Comparison of ENCODE assay signal across 13 cellular contexts in genomic region chr21:44897326-44898010, GRCh38. TPM values are rescaled to one million over a fixed set of nuclear protein-coding genes. Genes with fewer than 3 reads are reported as not detected.
DNase-seq lines count a peak whose midpoint lies in the region; ATAC-seq and TF ChIP-seq lines count a peak whose summit lies in the region.
"Had no signal": no experiment of that assay in that cellular context is flagged by ENCODE, and none has a peak within 500 bp of the region (broad histone marks: within the 10 kb centered on the region; RNA-seq: fewer than 3 reads in every experiment).

No MANE protein-coding gene starts in this region.

- intact Hi-C loops in heart left ventricle (cut with DNase I): no loop called here
- intact Hi-C loops in spleen (cut with DNase I; ENCODE audit: low total_unique reads): no loop called here

- H3K4me3 ChIP-seq in heart left ventricle (no peak overlapping the region), spleen (no peak overlapping the region)
- H3K4me3 ChIP-seq: cardiac muscle cell, skin epidermis had no signal

- DNase-seq in SIG-M5 treated with dmso at 0.1 percent for 504 hours (lab: John Stamatoyannopoulos, UW; ENCODE audit: unreplicated experiment): peak; percentile 51
- no peak for DNase-seq in SIG-M5 (lab: John Stamatoyannopoulos, UW)
- peak; percentile 47 for DNase-seq in SW480 (ENCODE audit: low spot score)
- peak in 3 of 5 donors; percentile 30 to 62 (median 53) for DNase-seq in heart left ventricle
- peak; percentile 85 for DNase-seq in spleen
- no peak for DNase-seq in T-helper 1 cell
- no peak for DNase-seq in RKO (ENCODE audit: low spot score)
- no peak for DNase-seq in NCI-H1105 (lab: John Stamatoyannopoulos, UW)
- DNase-seq: activated CD4-positive, CD25-positive, alpha-beta regulatory T cell treated with anti-CD3 and anti-CD28 coated beads, Interleukin-2, amount 50 U/mL, for 72 hours; KBM-7; NCI-H2029 had no signal

- peaks cover 0 to 13% (median 0%) of the 10 kb centered on the region in 12 donors for H3K4me1 ChIP-seq in heart left ventricle
- peaks cover 0 to 79% (median 31%) of the 10 kb centered on the region in 6 donors for H3K4me1 ChIP-seq in spleen

- TF ChIP-seq CTCF in heart left ventricle (IDR thresholded peaks at IDR 0.05) (no peak), spleen (IDR thresholded peaks at IDR 0.05 in 8 of 11, conservative IDR thresholded peaks at IDR 0.05 in 3 of 11) (no peak)

- TF ChIP-seq POLR2A in heart left ventricle (IDR thresholded peaks at IDR 0.05): no peak
- TF ChIP-seq POLR2A in spleen (IDR thresholded peaks at IDR 0.05): no peak

- 66 to 85% (median 79%) methylated on average over 19 to 21 of the region's 21 CpGs for WGBS in heart left ventricle, 4 donors
- 71 to 84% (median 74%) methylated on average over 15 to 21 of the region's 21 CpGs for WGBS in spleen, 5 donors

- peak in 3 of 4 donors; percentile 44 to 63 (median 48) for ATAC-seq in heart left ventricle

- peaks cover 0 to 83% (median 0%) of the 10 kb centered on the region in 9 donors for H3K36me3 ChIP-seq in heart left ventricle
- peaks cover 0 to 99% (median 73%) of the 10 kb centered on the region in 6 donors for H3K36me3 ChIP-seq in spleen
- H3K36me3 ChIP-seq: cardiac muscle cell had no signal

- no peaks in the 10 kb centered on the region for H3K9me3 ChIP-seq in heart left ventricle
- H3K9me3 ChIP-seq in spleen: no peaks in the 10 kb centered on the region

- no peak overlapping the region for H3K27ac ChIP-seq in heart left ventricle
- peak overlapping the region in 5 of 8 donors; percentile 8 to 75 (median 41) for H3K27ac ChIP-seq in spleen
- H3K27ac ChIP-seq: cardiac muscle cell, skin epidermis had no signal

- H3K27me3 ChIP-seq in heart left ventricle: peaks cover 0 to 7% (median 0%) of the 10 kb centered on the region in 9 donors
- H3K27me3 ChIP-seq in spleen (replicated peaks in 1 of 7): no peaks in the 10 kb centered on the region
- H3K27me3 ChIP-seq: cardiac muscle cell had no signal

RNA-seq across cellular contexts. Expression of gene ITGB2, which starts 23.2 kb away (rescaled TPM):
- total RNA-seq in heart left ventricle: 100 to 1,000 TPM in 2 of 9 donors, 10 to 100 TPM in 5, 1 to 10 TPM in 2; 7.4 to 253 (median 27.7) TPM
- 10 to 100 TPM in 1 of 2 donors, 1 to 10 TPM in 1; 6.1 to 12.3 TPM for polyA plus RNA-seq in heart left ventricle
- 100 to 1,000 TPM; 285 to 754 (median 415) TPM for total RNA-seq in spleen
- polyA plus RNA-seq in spleen: 100 to 1,000 TPM in 2 of 3 donors, 10 to 100 TPM in 1; 92.1 to 332 (median 250) TPM

RNA-seq across cellular contexts. Expression of gene PTTG1IP, which starts 24.0 kb away (rescaled TPM):
- total RNA-seq in heart left ventricle (100 to 1,000 TPM; 134 to 319 (median 172) TPM), spleen (100 to 1,000 TPM; 121 to 189 (median 165) TPM)
- polyA plus RNA-seq in heart left ventricle (100 to 1,000 TPM; 126 to 253 TPM), spleen (10 to 100 TPM; 57.6 to 69.3 (median 64.9) TPM)

RNA-seq across cellular contexts. Expression of gene SLX9, which starts 42.4 kb away (rescaled TPM):
- total RNA-seq in heart left ventricle: 10 to 100 TPM; 38.5 to 53.1 (median 47.1) TPM
- polyA plus RNA-seq in heart left ventricle: 10 to 100 TPM; 63.8 to 77.8 TPM
- total RNA-seq in spleen: 10 to 100 TPM in 6 of 7 donors, 1 to 10 TPM in 1; 6.1 to 30.6 (median 26.4) TPM
- 10 to 100 TPM; 16.4 to 35.4 (median 28.5) TPM for polyA plus RNA-seq in spleen

Comparison
In these comparisons a context has a peak if more than half of its experiments do, and no peak if none do; other contexts are left out.
1. DNase-seq: peak in SIG-M5 treated with dmso at 0.1 percent for 504 hours (single experiment), SW480 (single experiment), heart left ventricle (3 of 5) and spleen (single experiment); none in SIG-M5 (single experiment), T-helper 1 cell (0 of 5), RKO (single experiment) and NCI-H1105 (single experiment).
2. H3K27ac ChIP-seq: peak in spleen (5 of 8); none in heart left ventricle (0 of 12).